Comparison of ENCODE assay signal across 21 cellular contexts in genomic region chr7:112957901-112958300, GRCh38.
"Had no signal": no experiment of that assay in that cellular context is flagged by ENCODE, and none has a peak within 500 bp of the region (broad histone marks: within the 10 kb centered on the region; RNA-seq: fewer than 3 reads in every experiment).

No MANE protein-coding gene starts in this region.

- DNase-seq: effector CD8-positive, alpha-beta T cell; effector memory CD8-positive, alpha-beta T cell; endodermal cell; erythroblast; esophagus squamous epithelium; foreskin fibroblast; foreskin melanocyte; gastrocnemius medialis; glutamatergic neuron; head of caudate nucleus; heart right ventricle; hippocampal formation; left cardiac atrium; left lung; lower lobe of right lung; mesenchymal stem cell; mucosa of descending colon; naive B cell had no signal

- H3K27me3 ChIP-seq: esophagus squamous epithelium, gastrocnemius medialis, heart right ventricle, left lung had no signal

- H3K9me3 ChIP-seq: esophagus squamous epithelium, gastrocnemius medialis, left lung, lower lobe of right lung, mucosa of descending colon had no signal

- H3K36me3 ChIP-seq: esophagus squamous epithelium, gastrocnemius medialis, left lung, lower lobe of right lung had no signal

- ATAC-seq: effector memory CD8-positive, alpha-beta T cell; esophagus mucosa; gastrocnemius medialis; heart right ventricle; left cardiac atrium; left lung; lower lobe of right lung; mucosa of descending colon had no signal

- H3K4me1 ChIP-seq: esophagus squamous epithelium, gastrocnemius medialis, left lung, lower lobe of right lung had no signal

- H3K4me3 ChIP-seq: coronary artery, esophagus squamous epithelium, gastrocnemius medialis, heart right ventricle, left lung, lower lobe of right lung, mucosa of descending colon had no signal

- H3K27ac ChIP-seq: coronary artery, epithelial cell of prostate, esophagus squamous epithelium, gastrocnemius medialis, heart right ventricle, left lung, lower lobe of right lung had no signal
